In the genomic region with DNA sequence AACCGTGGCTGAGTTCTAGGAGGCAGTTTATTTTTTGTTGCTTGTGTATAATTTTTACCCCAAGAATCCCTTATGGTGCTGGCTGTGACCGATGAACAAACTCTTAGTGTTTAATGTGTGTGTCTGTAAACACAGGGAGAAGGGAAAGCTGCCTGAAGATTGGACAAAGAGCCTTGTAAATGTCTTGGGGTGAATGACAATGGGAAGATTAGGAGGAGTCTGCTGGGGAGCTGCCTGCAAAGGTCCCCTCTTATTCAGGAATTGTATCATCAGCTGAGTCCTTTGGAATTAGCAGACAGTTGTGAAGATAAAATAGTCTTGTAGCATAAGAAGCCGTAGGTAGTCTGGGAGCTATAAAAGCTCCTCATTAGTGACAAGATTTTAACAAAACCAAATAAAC, we compare ENCODE assay signal across 23 cellular contexts.
"Had no signal": no experiment of that assay in that cellular context is flagged by ENCODE, and none has a peak within 500 bp of the region (broad histone marks: within the 10 kb centered on the region; RNA-seq: fewer than 3 reads in every experiment).

No MANE protein-coding gene starts in this region.

- H3K9me3 Mint-ChIP-seq: dendritic cell treated with granulocyte-macrophage colony-stimulating factor and Interleukin-4, amounts not matched to agents 40 ng/mL and 50 ng/mL, for 4 days had no signal

- H3K4me1 ChIP-seq: esophagus squamous epithelium, tibial nerve had no signal

- H3K4me3 Mint-ChIP-seq: activated CD4-positive, alpha-beta T cell treated with anti-CD3 and anti-CD28 coated beads, Interleukin-2, amount 10 ng/mL, durations not matched to agents 7 days and 5 days; dendritic cell treated with granulocyte-macrophage colony-stimulating factor and Interleukin-4, amounts not matched to agents 40 ng/mL and 50 ng/mL, for 4 days; natural killer cell treated with Interleukin-12 subunit alpha and Interleukin-12 subunit beta and Interleukin-15 and Interleukin-18, amount 100 ng/mL, for 72 hours had no signal

- DNase-seq: activated CD4-positive, alpha-beta T cell treated with anti-CD3 and anti-CD28 coated beads, Interleukin-2, amount 10 ng/mL, durations not matched to agents 7 days and 5 days; activated effector memory CD4-positive, alpha-beta T cell treated with anti-CD3 and anti-CD28 coated beads, Interleukin-2, amount 50 U/mL, for 16 hours; amniotic stem cell; effector CD8-positive, alpha-beta T cell; esophagus squamous epithelium; heart right ventricle; islet precursor cell; left colon; lower lobe of right lung; occipital lobe; retina; spleen; stimulated activated CD4-positive, alpha-beta T cell treated with anti-CD3 and anti-CD28 coated beads, Interleukin-4, amount 100 ng/mL, for 4 hours; stimulated activated naive CD4-positive, alpha-beta T cell; substantia nigra; T-helper 9 cell had no signal

- H3K27ac ChIP-seq: cardiac muscle cell, esophagus squamous epithelium, heart right ventricle, lower lobe of right lung, SK-N-MC, tibial nerve had no signal

- H3K9me3 ChIP-seq: esophagus squamous epithelium, heart right ventricle, lower lobe of right lung, spleen, tibial nerve had no signal

- H3K27ac Mint-ChIP-seq: activated CD4-positive, alpha-beta T cell treated with anti-CD3 and anti-CD28 coated beads, Interleukin-2, amount 10 ng/mL, durations not matched to agents 7 days and 5 days; dendritic cell treated with granulocyte-macrophage colony-stimulating factor and Interleukin-4, amounts not matched to agents 40 ng/mL and 50 ng/mL, for 4 days had no signal

- ATAC-seq: activated naive CD4-positive, alpha-beta T cell treated with anti-CD3 and anti-CD28 coated beads, Interleukin-2, amount 50 U/mL, for 72 hours; heart right ventricle; left colon; lower lobe of right lung; natural killer cell treated with Interleukin-12 subunit alpha and Interleukin-12 subunit beta and Interleukin-15 and Interleukin-18, amount 100 ng/mL, for 72 hours had no signal

- H3K4me3 ChIP-seq: cardiac muscle cell, esophagus squamous epithelium, heart right ventricle, lower lobe of right lung, SK-N-MC, spleen, tibial nerve had no signal

- FAIRE-seq: urothelium cell line had no signal

- H3K27me3 Mint-ChIP-seq: activated CD4-positive, alpha-beta T cell treated with anti-CD3 and anti-CD28 coated beads, Interleukin-2, amount 10 ng/mL, durations not matched to agents 7 days and 5 days; dendritic cell treated with granulocyte-macrophage colony-stimulating factor and Interleukin-4, amounts not matched to agents 40 ng/mL and 50 ng/mL, for 4 days; natural killer cell treated with Interleukin-12 subunit alpha and Interleukin-12 subunit beta and Interleukin-15 and Interleukin-18, amount 100 ng/mL, for 72 hours had no signal

- H3K27me3 ChIP-seq: spleen, tibial nerve had no signal

- H3K36me3 ChIP-seq: cardiac muscle cell, esophagus squamous epithelium, heart right ventricle, lower lobe of right lung, spleen, tibial nerve had no signal
